ENCODE assay signal across 16 cellular contexts in the genomic region with DNA sequence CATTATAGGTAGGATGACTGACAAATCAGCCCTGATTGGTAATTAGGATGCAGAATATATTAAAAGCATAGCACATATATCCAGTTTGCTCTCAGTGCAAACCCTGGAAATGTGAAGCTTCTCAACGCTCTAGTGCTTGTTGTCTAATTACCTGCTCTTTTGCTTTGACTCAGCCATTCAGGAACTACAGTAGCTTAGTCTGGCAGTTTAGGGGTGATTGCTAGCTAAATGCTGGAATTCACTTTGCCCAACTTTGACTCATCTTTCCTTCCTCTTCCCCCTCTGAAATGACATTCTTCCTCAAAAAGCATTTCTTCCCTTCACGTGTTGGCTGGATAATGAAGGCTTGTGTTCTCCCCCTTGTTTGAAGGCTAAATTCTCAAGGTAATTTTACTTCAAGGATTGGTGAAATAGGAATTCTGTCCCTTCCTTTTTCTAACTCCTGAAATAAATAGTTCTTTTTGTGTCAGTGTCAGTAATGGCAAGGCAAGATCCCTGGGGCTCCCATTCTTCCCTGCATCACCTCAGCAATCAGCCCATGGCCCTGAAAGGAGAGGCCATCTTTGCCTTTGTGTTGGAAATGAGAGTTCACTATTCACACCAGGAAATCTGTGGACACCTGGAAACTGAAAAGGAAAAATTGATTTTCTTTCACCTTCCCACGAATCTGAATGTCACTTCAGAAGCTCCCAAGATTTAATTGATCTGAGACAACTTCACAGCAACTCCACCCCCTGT.
"Had no signal": no experiment of that assay in that cellular context is flagged by ENCODE, and none has a peak within 500 bp of the region (broad histone marks: within the 10 kb centered on the region; RNA-seq: fewer than 3 reads in every experiment).

No MANE protein-coding gene starts in this region.

- H3K27me3 ChIP-seq: sigmoid colon had no signal

- DNase-seq: activated CD4-positive, alpha-beta T cell treated with anti-CD3 and anti-CD28 coated beads, Interleukin-2, amount 10 ng/mL, durations not matched to agents 7 days and 5 days; activated CD4-positive, CD25-positive, alpha-beta regulatory T cell; activated CD8-positive, alpha-beta memory T cell treated with anti-CD3 and anti-CD28 coated beads for 24 hours; activated naive CD4-positive, alpha-beta T cell treated with Interleukin-2 at 50 U/mL for 16 hours; effector CD8-positive, alpha-beta T cell; erythroblast; mammary epithelial cell; mucosa of descending colon; naive thymus-derived CD8-positive, alpha-beta T cell; psoas muscle; sigmoid colon; stimulated activated CD4-positive, alpha-beta T cell treated with anti-CD3 and anti-CD28 coated beads, Interleukin-2, amount 100 ng/mL, for 24 hours; stimulated activated naive B cell treated with anti-CD40 and anti-IgM and Interleukin-4, amounts not matched to agents 10 μg/mL and 1 μg/mL and 100 μg/mL, for 72 hours; trophoblast cell had no signal

- ATAC-seq: mucosa of descending colon; naive thymus-derived CD8-positive, alpha-beta T cell; psoas muscle; stimulated activated naive B cell treated with anti-CD40 and anti-IgM and Interleukin-4, amounts not matched to agents 10 μg/mL and 1 μg/mL and 100 μg/mL, for 72 hours had no signal

- H3K4me1 ChIP-seq: psoas muscle, sigmoid colon had no signal

- H3K9me3 Mint-ChIP-seq: activated CD4-positive, alpha-beta T cell treated with anti-CD3 and anti-CD28 coated beads, Interleukin-2, amount 10 ng/mL, durations not matched to agents 7 days and 5 days; naive thymus-derived CD8-positive, alpha-beta T cell; stimulated activated naive B cell treated with anti-CD40 and anti-IgM and Interleukin-4, amounts not matched to agents 10 μg/mL and 1 μg/mL and 100 μg/mL, for 72 hours; T-helper 1 cell treated with Interleukin-12 subunit alpha and Interleukin-12 subunit beta and Interleukin-4 antibody, amounts not matched to agents 30 μg/mL and 1 μg/mL, for 36 hours had no signal

- H3K27me3 Mint-ChIP-seq: stimulated activated naive B cell treated with anti-CD40 and anti-IgM and Interleukin-4, amounts not matched to agents 10 μg/mL and 1 μg/mL and 100 μg/mL, for 72 hours had no signal

- H3K4me3 ChIP-seq: coronary artery, mucosa of descending colon, psoas muscle, sigmoid colon had no signal

- H3K9me3 ChIP-seq: mucosa of descending colon, psoas muscle, sigmoid colon had no signal

- H3K36me3 Mint-ChIP-seq: naive thymus-derived CD8-positive, alpha-beta T cell; stimulated activated naive B cell treated with anti-CD40 and anti-IgM and Interleukin-4, amounts not matched to agents 10 μg/mL and 1 μg/mL and 100 μg/mL, for 72 hours had no signal

- H3K27ac ChIP-seq: coronary artery, psoas muscle, sigmoid colon had no signal

- H3K36me3 ChIP-seq: sigmoid colon had no signal

- H3K4me3 Mint-ChIP-seq: activated CD4-positive, alpha-beta T cell treated with anti-CD3 and anti-CD28 coated beads, Interleukin-2, amount 10 ng/mL, durations not matched to agents 7 days and 5 days; naive thymus-derived CD8-positive, alpha-beta T cell; stimulated activated naive B cell treated with anti-CD40 and anti-IgM and Interleukin-4, amounts not matched to agents 10 μg/mL and 1 μg/mL and 100 μg/mL, for 72 hours; T-helper 1 cell treated with Interleukin-12 subunit alpha and Interleukin-12 subunit beta and Interleukin-4 antibody, amounts not matched to agents 30 μg/mL and 1 μg/mL, for 36 hours had no signal

- H3K4me1 Mint-ChIP-seq: activated CD4-positive, alpha-beta T cell treated with anti-CD3 and anti-CD28 coated beads, Interleukin-2, amount 10 ng/mL, durations not matched to agents 7 days and 5 days; naive thymus-derived CD8-positive, alpha-beta T cell; stimulated activated naive B cell treated with anti-CD40 and anti-IgM and Interleukin-4, amounts not matched to agents 10 μg/mL and 1 μg/mL and 100 μg/mL, for 72 hours had no signal

- H3K27ac Mint-ChIP-seq: activated CD4-positive, alpha-beta T cell treated with anti-CD3 and anti-CD28 coated beads, Interleukin-2, amount 10 ng/mL, durations not matched to agents 7 days and 5 days; naive thymus-derived CD8-positive, alpha-beta T cell; stimulated activated naive B cell treated with anti-CD40 and anti-IgM and Interleukin-4, amounts not matched to agents 10 μg/mL and 1 μg/mL and 100 μg/mL, for 72 hours; T-helper 1 cell treated with Interleukin-12 subunit alpha and Interleukin-12 subunit beta and Interleukin-4 antibody, amounts not matched to agents 30 μg/mL and 1 μg/mL, for 36 hours had no signal
